Comparison of ENCODE assay signal across 31 cellular contexts in genomic region chr14:100715803-100716202, GRCh38. TPM values are rescaled to one million over a fixed set of nuclear protein-coding genes. Genes with fewer than 3 reads are reported as not detected.
A peak's percentile ranks its signal among the peaks of the same experiment; 100 is the strongest.
DNase-seq lines count a peak whose midpoint lies in the region; ATAC-seq, FAIRE-seq and TF ChIP-seq lines count a peak whose summit lies in the region.
"Had no signal": no experiment of that assay in that cellular context is flagged by ENCODE, and none has a peak within 500 bp of the region (broad histone marks: within the 10 kb centered on the region; RNA-seq: fewer than 3 reads in every experiment).

No MANE protein-coding gene starts in this region.

- no peak for FAIRE-seq in GM12891 (lab: Jason Lieb, UNC)
- FAIRE-seq: A549, GM18507 had no signal

- H3K36me3 ChIP-seq in BLaER1 treated with 17β-estradiol and CSF1 and Interleukin-3, amounts not matched to agents 10 nM and 100 nM = no peaks in the 10 kb centered on the region
- no peaks in the 10 kb centered on the region for H3K36me3 ChIP-seq in naive thymus-derived CD4-positive, alpha-beta T cell (ENCODE audit: control insufficient read depth in 2 of 3, insufficient read depth in 3 of 3, low read length in 3 of 3)
- H3K36me3 ChIP-seq: Peyer's patch had no signal

- DNase-seq in ELF-1 (ENCODE audit: low read depth, low spot score) = peak; percentile 77
- peak; percentile 43 for DNase-seq in NB4 (ENCODE audit: low read depth)
- no peak for DNase-seq in endothelial cell (ENCODE audit: low spot score)
- DNase-seq in naive thymus-derived CD4-positive, alpha-beta T cell = no peak
- DNase-seq in NCI-H1436 (lab: John Stamatoyannopoulos, UW) = no peak
- no peak for DNase-seq in GM12891 (ENCODE audit: insufficient read length, low spot score)
- DNase-seq in SKM-1 treated with dmso at 0.1 percent for 144 hours (lab: John Stamatoyannopoulos, UW; ENCODE audit: unreplicated experiment) = no peak
- DNase-seq: Calu3; CD8-positive, alpha-beta memory T cell; DMS79 treated with DMSO at 0.1 percent for 48 hours; H9; HFFc6; MM.1S; NCI-H1048; NCI-H1436 treated with DMSO at 0.1 percent for 48 hours; NCI-H187 treated with DMSO at 0.1 percent for 48 hours; NCI-H2171 treated with DMSO at 0.1 percent for 48 hours; NCI-H345; NCI-H524 treated with DMSO at 0.1 percent for 48 hours; Peyer's patch; SIG-M5; SW 1271; T-helper 9 cell had no signal

- no peak overlapping the region for H3K27ac Mint-ChIP-seq in endothelial cell (ENCODE audit: unreplicated experiment)
- H3K27ac Mint-ChIP-seq in naive thymus-derived CD4-positive, alpha-beta T cell = no peak overlapping the region
- H3K27ac Mint-ChIP-seq: CD14-positive monocyte; GM23338; H9; HFFc6; T-helper 1 cell treated with Interleukin-12 subunit alpha and Interleukin-12 subunit beta and Interleukin-4 antibody, amounts not matched to agents 30 μg/mL and 1 μg/mL, for 36 hours had no signal

- no peak overlapping the region for H3K4me3 ChIP-seq in BLaER1 treated with 17β-estradiol and CSF1 and Interleukin-3, amounts not matched to agents 10 nM and 100 nM
- H3K4me3 ChIP-seq in NB4 (ENCODE audit: low read depth, low read length) = no peak overlapping the region
- no peak overlapping the region for H3K4me3 ChIP-seq in naive thymus-derived CD4-positive, alpha-beta T cell (ENCODE audit: low read length)
- H3K4me3 ChIP-seq: A549, GM23338, Peyer's patch, SK-N-MC had no signal

- peaks cover 16% of the 10 kb centered on the region for H3K27me3 Mint-ChIP-seq in endothelial cell (ENCODE audit: unreplicated experiment)
- peaks cover 14 to 38% (median 27%) of the 10 kb centered on the region in 5 donors for H3K27me3 Mint-ChIP-seq in naive thymus-derived CD4-positive, alpha-beta T cell

- no peak for ATAC-seq in naive thymus-derived CD4-positive, alpha-beta T cell
- ATAC-seq: A549, GM23338 had no signal

- H4K20me1 ChIP-seq in BLaER1 treated with 17β-estradiol and CSF1 and Interleukin-3, amounts not matched to agents 10 nM and 100 nM = peaks cover 0 to 22% (median 4%) of the 10 kb centered on the region in 11 experiments; a peak in 6 of 22 replicates

- no peaks in the 10 kb centered on the region for H3K9me3 Mint-ChIP-seq in endothelial cell (ENCODE audit: unreplicated experiment)
- peaks cover 0 to 8% (median 0%) of the 10 kb centered on the region in 11 donors for H3K9me3 Mint-ChIP-seq in naive thymus-derived CD4-positive, alpha-beta T cell
- H3K9me3 Mint-ChIP-seq: GM23338; H9; HFFc6; T-helper 1 cell treated with Interleukin-12 subunit alpha and Interleukin-12 subunit beta and Interleukin-4 antibody, amounts not matched to agents 30 μg/mL and 1 μg/mL, for 36 hours had no signal

- H3K4me1 ChIP-seq in BLaER1 treated with 17β-estradiol and CSF1 and Interleukin-3, amounts not matched to agents 10 nM and 100 nM = peaks cover 58 to 93% (median 88%) of the 10 kb centered on the region in 10 experiments
- no peaks in the 10 kb centered on the region for H3K4me1 ChIP-seq in naive thymus-derived CD4-positive, alpha-beta T cell (ENCODE audit: control insufficient read depth in 2 of 2, insufficient read depth in 2 of 2, low read length in 2 of 2)
- H3K4me1 ChIP-seq: A549, Peyer's patch had no signal

- H3K36me3 Mint-ChIP-seq in endothelial cell (ENCODE audit: low read depth, unreplicated experiment) = peaks cover 10% of the 10 kb centered on the region
- no peaks in the 10 kb centered on the region for H3K36me3 Mint-ChIP-seq in naive thymus-derived CD4-positive, alpha-beta T cell
- H3K36me3 Mint-ChIP-seq: CD14-positive monocyte; CD8-positive, alpha-beta memory T cell had no signal

- peak overlapping the region; percentile 70 for H3K4me3 Mint-ChIP-seq in endothelial cell (ENCODE audit: unreplicated experiment)
- H3K4me3 Mint-ChIP-seq in naive thymus-derived CD4-positive, alpha-beta T cell = no peak overlapping the region
- H3K4me3 Mint-ChIP-seq: CD14-positive monocyte; CD8-positive, alpha-beta memory T cell; GM23338; H9; HFFc6; T-helper 1 cell treated with Interleukin-12 subunit alpha and Interleukin-12 subunit beta and Interleukin-4 antibody, amounts not matched to agents 30 μg/mL and 1 μg/mL, for 36 hours had no signal

- H3K9ac ChIP-seq in BLaER1 treated with 17β-estradiol and CSF1 and Interleukin-3, amounts not matched to agents 10 nM and 100 nM = no peak overlapping the region

- no peak for TF ChIP-seq POLR2A in NB4 (IDR thresholded peaks at IDR 0.05; ENCODE audit: extremely low read depth, insufficient read length)
- TF ChIP-seq POLR2A in GM12891 (IDR thresholded peaks at IDR 0.05; ENCODE audit: low read depth, low read length) = no peak

- peaks cover 25 to 68% (median 44%) of the 10 kb centered on the region in 11 experiments for H3K27me3 ChIP-seq in BLaER1 treated with 17β-estradiol and CSF1 and Interleukin-3, amounts not matched to agents 10 nM and 100 nM
- no peaks in the 10 kb centered on the region for H3K27me3 ChIP-seq in naive thymus-derived CD4-positive, alpha-beta T cell (ENCODE audit: control insufficient read depth in 2 of 2, insufficient read depth in 2 of 2, low read length in 2 of 2)
- H3K27me3 ChIP-seq: Peyer's patch had no signal

- H3K4me1 Mint-ChIP-seq in endothelial cell (ENCODE audit: unreplicated experiment) = peaks cover 22% of the 10 kb centered on the region
- H3K4me1 Mint-ChIP-seq in naive thymus-derived CD4-positive, alpha-beta T cell = peaks cover 0 to 15% (median 0%) of the 10 kb centered on the region in 7 donors
- H3K4me1 Mint-ChIP-seq: CD8-positive, alpha-beta memory T cell had no signal

- TF ChIP-seq CTCF in NB4 (IDR thresholded peaks at IDR 0.05; ENCODE audit: low read depth, low read length) (no peak), endothelial cell (IDR thresholded peaks at IDR 0.05; ENCODE audit: unreplicated experiment) (no peak)

- intact Hi-C loops in naive thymus-derived CD4-positive, alpha-beta T cell (cut with micrococcal nuclease) = no loop called here

- H3K9me3 ChIP-seq in BLaER1 treated with 17β-estradiol and CSF1 and Interleukin-3, amounts not matched to agents 10 nM and 100 nM (replicated peaks in 1 of 11) = peaks cover 0 to 15% (median 9%) of the 10 kb centered on the region in 11 experiments; a peak in 20 of 22 replicates
- no peaks in the 10 kb centered on the region for H3K9me3 ChIP-seq in naive thymus-derived CD4-positive, alpha-beta T cell (ENCODE audit: control insufficient read depth in 2 of 3, low read length in 3 of 3)
- H3K9me3 ChIP-seq: Peyer's patch had no signal

- POLR2A ChIA-PET in naive thymus-derived CD4-positive, alpha-beta T cell (lab: Charles Lee) = no interaction called here

- H3K4me2 ChIP-seq in BLaER1 treated with 17β-estradiol and CSF1 and Interleukin-3, amounts not matched to agents 10 nM and 100 nM = peak overlapping the region in 8 of 11 experiments; percentile 12 to 94 (median 82); a peak in 12 of 22 replicates
- H3K4me2 ChIP-seq: A549, GM23338 had no signal

- H3K27ac ChIP-seq in BLaER1 treated with 17β-estradiol and CSF1 and Interleukin-3, amounts not matched to agents 10 nM and 100 nM = no peak overlapping the region
- no peak overlapping the region for H3K27ac ChIP-seq in naive thymus-derived CD4-positive, alpha-beta T cell (ENCODE audit: low read depth, low read length)
- H3K27ac ChIP-seq: A549, Peyer's patch, SK-N-MC had no signal

- CTCF ChIA-PET in naive thymus-derived CD4-positive, alpha-beta T cell (lab: Charles Lee) = no interaction called here

TF ChIP-seq in GM12891, 5 proteins besides CTCF, POLR2A, EP300 and RAD21:
- no peak for TF ChIP-seq SPI1 (IDR thresholded peaks at IDR 0.05; ENCODE audit: low read depth, low read length)
- no peak for TF ChIP-seq POU2F2 (IDR thresholded peaks at IDR 0.05; ENCODE audit: low read depth, low read length)
- TF ChIP-seq PAX5 (IDR thresholded peaks at IDR 0.05; ENCODE audit: insufficient read depth, low read length, severe bottlenecking) = no peak
- no peak for TF ChIP-seq TAF1 (IDR thresholded peaks at IDR 0.05; ENCODE audit: low read depth, low read length)
- TF ChIP-seq POLR2AphosphoS5 (IDR thresholded peaks at IDR 0.05; ENCODE audit: low read depth, low read length) = no peak
TF ChIP-seq in GM12891: peak in this region for 0.

RNA-seq across cellular contexts. Expression of gene DLK1, which starts 10.9 kb away (rescaled TPM):
- 1.3 TPM for total RNA-seq in endothelial cell (ENCODE audit: unreplicated experiment)
- not detected for total RNA-seq in naive thymus-derived CD4-positive, alpha-beta T cell
- not detected for polyA plus RNA-seq in naive thymus-derived CD4-positive, alpha-beta T cell
- polyA plus RNA-seq in GM12891 (2012; ENCODE audit: low read depth, missing spikeins) = not detected
- total RNA-seq: Calu3; CD8-positive, alpha-beta memory T cell; HFFc6; LHCN-M2; Peyer's patch had no signal
- polyA plus RNA-seq: CD14-positive monocyte; CD8-positive, alpha-beta memory T cell had no signal

Comparison
In these comparisons a context has a peak if more than half of its experiments do, and no peak if none do; other contexts are left out.
1. DNase-seq: peak in ELF-1 (single experiment) and NB4 (single experiment); none in endothelial cell (single experiment), naive thymus-derived CD4-positive, alpha-beta T cell (0 of 9), NCI-H1436 (single experiment), GM12891 (single experiment) and SKM-1 treated with dmso at 0.1 percent for 144 hours (single experiment).